1 cellular context compared by ENCODE assay signal in the genomic region with DNA sequence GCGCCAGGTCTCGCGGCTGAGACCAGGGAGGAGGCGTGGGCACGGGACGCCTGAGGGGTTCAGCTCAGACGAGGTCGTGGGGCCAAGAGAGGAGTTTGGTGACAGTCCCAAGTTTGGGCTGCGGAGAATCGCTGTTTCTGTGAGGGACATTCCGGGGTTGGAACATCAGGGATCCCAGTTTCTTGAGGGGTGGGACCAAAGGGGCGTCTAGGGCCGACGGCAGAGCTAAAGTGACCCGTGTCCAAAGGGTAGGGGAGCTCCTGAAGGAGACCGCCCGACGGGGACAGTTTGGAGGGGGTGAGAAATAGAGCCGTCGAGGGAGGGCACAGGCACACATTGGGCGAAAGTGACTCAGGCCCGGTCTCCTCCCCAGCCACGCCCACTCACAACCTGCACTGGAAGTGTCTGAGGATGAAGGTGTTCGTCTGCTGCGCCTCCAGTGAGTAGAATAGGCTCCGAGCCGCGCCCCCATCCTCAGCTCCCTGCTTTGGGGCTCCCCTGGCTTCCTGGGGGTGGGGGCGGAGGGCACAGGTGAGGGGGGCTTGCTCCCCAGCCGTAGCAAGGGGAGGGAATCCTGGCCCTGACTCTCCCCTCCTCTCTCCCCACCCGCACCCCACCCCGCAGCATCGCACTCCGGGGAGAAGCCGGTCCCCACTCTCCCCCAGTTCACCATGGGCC.
TF ChIP-seq lines count a peak whose summit lies in the region.

No MANE protein-coding gene starts in this region.

TF ChIP-seq in SK-N-SH treated with all-trans-retinoic acid at 6 μM for 48 hours, 23 proteins besides CTCF, POLR2A, EP300 and RAD21 (continued from another document):
- TF ChIP-seq, protein P1, sequence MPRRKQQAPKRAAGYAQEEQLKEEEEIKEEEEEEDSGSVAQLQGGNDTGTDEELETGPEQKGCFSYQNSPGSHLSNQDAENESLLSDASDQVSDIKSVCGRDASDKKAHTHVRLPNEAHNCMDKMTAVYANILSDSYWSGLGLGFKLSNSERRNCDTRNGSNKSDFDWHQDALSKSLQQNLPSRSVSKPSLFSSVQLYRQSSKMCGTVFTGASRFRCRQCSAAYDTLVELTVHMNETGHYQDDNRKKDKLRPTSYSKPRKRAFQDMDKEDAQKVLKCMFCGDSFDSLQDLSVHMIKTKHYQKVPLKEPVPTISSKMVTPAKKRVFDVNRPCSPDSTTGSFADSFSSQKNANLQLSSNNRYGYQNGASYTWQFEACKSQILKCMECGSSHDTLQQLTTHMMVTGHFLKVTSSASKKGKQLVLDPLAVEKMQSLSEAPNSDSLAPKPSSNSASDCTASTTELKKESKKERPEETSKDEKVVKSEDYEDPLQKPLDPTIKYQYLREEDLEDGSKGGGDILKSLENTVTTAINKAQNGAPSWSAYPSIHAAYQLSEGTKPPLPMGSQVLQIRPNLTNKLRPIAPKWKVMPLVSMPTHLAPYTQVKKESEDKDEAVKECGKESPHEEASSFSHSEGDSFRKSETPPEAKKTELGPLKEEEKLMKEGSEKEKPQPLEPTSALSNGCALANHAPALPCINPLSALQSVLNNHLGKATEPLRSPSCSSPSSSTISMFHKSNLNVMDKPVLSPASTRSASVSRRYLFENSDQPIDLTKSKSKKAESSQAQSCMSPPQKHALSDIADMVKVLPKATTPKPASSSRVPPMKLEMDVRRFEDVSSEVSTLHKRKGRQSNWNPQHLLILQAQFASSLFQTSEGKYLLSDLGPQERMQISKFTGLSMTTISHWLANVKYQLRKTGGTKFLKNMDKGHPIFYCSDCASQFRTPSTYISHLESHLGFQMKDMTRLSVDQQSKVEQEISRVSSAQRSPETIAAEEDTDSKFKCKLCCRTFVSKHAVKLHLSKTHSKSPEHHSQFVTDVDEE (CRISPR knock-in tag; IDR thresholded peaks at IDR 0.05) = no peak
- TF ChIP-seq ZNF8 (CRISPR knock-in tag; IDR thresholded peaks at IDR 0.05) = no peak
- no peak for TF ChIP-seq ZNF70 (CRISPR knock-in tag; IDR thresholded peaks at IDR 0.05)
- TF ChIP-seq, protein P2, sequence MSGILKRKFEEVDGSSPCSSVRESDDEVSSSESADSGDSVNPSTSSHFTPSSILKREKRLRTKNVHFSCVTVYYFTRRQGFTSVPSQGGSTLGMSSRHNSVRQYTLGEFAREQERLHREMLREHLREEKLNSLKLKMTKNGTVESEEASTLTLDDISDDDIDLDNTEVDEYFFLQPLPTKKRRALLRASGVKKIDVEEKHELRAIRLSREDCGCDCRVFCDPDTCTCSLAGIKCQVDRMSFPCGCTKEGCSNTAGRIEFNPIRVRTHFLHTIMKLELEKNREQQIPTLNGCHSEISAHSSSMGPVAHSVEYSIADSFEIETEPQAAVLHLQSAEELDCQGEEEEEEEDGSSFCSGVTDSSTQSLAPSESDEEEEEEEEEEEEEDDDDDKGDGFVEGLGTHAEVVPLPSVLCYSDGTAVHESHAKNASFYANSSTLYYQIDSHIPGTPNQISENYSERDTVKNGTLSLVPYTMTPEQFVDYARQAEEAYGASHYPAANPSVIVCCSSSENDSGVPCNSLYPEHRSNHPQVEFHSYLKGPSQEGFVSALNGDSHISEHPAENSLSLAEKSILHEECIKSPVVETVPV (CRISPR knock-in tag; IDR thresholded peaks at IDR 0.05) = no peak
- no peak for TF ChIP-seq GLIS3 (CRISPR knock-in tag; IDR thresholded peaks at IDR 0.05)
